8 cellular contexts compared by ENCODE assay signal in the genomic region with DNA sequence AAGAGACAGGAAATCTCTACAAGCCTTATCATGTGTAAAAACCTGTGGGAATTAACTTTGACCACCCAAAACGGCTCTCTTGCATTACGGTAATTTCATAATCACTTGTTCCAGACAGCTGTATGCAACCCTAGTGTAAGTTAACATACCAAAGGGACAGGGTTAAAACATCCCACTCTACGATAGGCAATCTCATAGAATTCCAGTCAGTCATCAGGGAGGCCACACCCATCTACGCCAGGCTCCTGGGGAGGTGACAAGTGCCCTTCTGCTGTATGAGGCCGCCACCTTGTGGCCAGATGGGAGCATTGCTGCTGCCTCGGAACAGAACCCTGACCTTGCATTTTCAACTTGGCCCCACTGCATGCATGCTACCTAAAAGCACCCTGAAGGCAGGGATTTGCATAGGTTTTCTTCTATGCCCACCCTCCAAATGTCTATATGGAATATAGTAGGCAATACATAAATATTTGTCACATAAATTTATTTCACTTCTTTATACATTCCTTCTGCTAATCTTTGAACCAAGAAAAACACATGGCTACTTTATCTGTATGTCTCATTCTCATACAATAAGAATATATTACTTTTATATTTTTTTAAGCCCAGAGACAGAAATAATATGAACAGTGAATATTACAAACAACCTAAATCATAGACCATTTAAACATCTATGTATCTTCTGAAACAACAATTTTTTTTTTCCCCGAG. TPM values are rescaled to one million over a fixed set of nuclear protein-coding genes. Genes with fewer than 3 reads are reported as not detected.
DNase-seq lines count a peak whose midpoint lies in the region; ATAC-seq, FAIRE-seq and TF ChIP-seq lines count a peak whose summit lies in the region.

No MANE protein-coding gene starts in this region.

- POLR2A ChIA-PET in activated B cell treated with CpG ODN at 0.5 μM for 24 hours (lab: Charles Lee): no interaction called here

- CTCF ChIA-PET in activated B cell treated with CpG ODN at 0.5 μM for 24 hours (lab: Charles Lee): interaction anchor here (0.6 to 2.1 kb wide), 4 partner anchors 9 to 728 kb away, joined by 3 to 10 read pairs (median 4); no protein-coding TSS in a partner anchor

- H3K27ac ChIP-seq in caudate nucleus (ENCODE audit: low read depth, low read length): no peak overlapping the region
- H3K27ac ChIP-seq in kidney (ENCODE audit: low read depth in 2 of 2, low read length in 2 of 2): no peak overlapping the region

- intact Hi-C loops in activated B cell treated with CpG ODN at 0.5 μM for 24 hours (cut with micrococcal nuclease): loop anchor here (1.0 to 5.0 kb wide), 3 partner anchors 34 to 722 kb away; no protein-coding TSS in a partner anchor
- intact Hi-C loops in kidney (cut with DNase I): no loop called here

- DNase-seq in NCI-H446 (lab: John Stamatoyannopoulos, UW) (peak; percentile 82 to 92), activated B cell treated with CpG ODN at 0.5 μM for 24 hours (peak; percentile 71), caudate nucleus (lab: John Stamatoyannopoulos, UW) (peak in 60 of 61 donors; percentile 7 to 92 (median 70)), kidney (peak; percentile 95)
- DNase-seq in stimulated activated CD4-positive, alpha-beta T cell treated with anti-CD3 and anti-CD28 coated beads, Interleukin-1b, Interleukin-23, amount 100 ng/mL, for 4 hours (ENCODE audit: low read depth in 2 of 2): peak; percentile 78 to 83

- no peak overlapping the region for H3K4me3 ChIP-seq in kidney (ENCODE audit: low read length in 2 of 2)

- TF ChIP-seq CTCF in GM12872 (IDR thresholded peaks at IDR 0.05; ENCODE audit: insufficient read depth, low read depth, low read length) (peak; percentile 99), activated B cell treated with CpG ODN at 0.5 μM for 24 hours (IDR thresholded peaks at IDR 0.05) (peak; percentile 84), kidney (IDR thresholded peaks at IDR 0.05; ENCODE audit: borderline replicate concordance, extremely low read depth, insufficient read depth) (peak; percentile 100)

- H3K4me3 Mint-ChIP-seq in activated B cell treated with CpG ODN at 0.5 μM for 24 hours: peak overlapping the region; percentile 44

- peaks cover 0 to 4% of the 10 kb centered on the region in 2 donors for H3K4me1 ChIP-seq in kidney (ENCODE audit: control insufficient read depth in 1 of 2, insufficient read depth in 1 of 2, low read depth in 1 of 2, low read length in 2 of 2)

- H3K36me3 ChIP-seq in kidney (ENCODE audit: control insufficient read depth in 1 of 2, insufficient read depth in 2 of 2, low read length in 2 of 2): no peaks in the 10 kb centered on the region

- no peak overlapping the region for H3K27ac Mint-ChIP-seq in activated B cell treated with CpG ODN at 0.5 μM for 24 hours

- peaks cover 18% of the 10 kb centered on the region for H3K4me1 Mint-ChIP-seq in activated B cell treated with CpG ODN at 0.5 μM for 24 hours

- H3K9me3 ChIP-seq in kidney (ENCODE audit: control insufficient read depth in 1 of 2, low read length in 2 of 2): no peaks in the 10 kb centered on the region

- peak; percentile 66 for ATAC-seq in HG03175 (IDR thresholded peaks at IDR 0.05; ENCODE audit: unreplicated experiment)
- ATAC-seq in activated B cell treated with CpG ODN at 0.5 μM for 24 hours (ENCODE audit: low read depth): peak; percentile 99
- ATAC-seq in HG02852 (IDR thresholded peaks at IDR 0.05; ENCODE audit: unreplicated experiment): no peak

- H3K9me3 Mint-ChIP-seq in activated B cell treated with CpG ODN at 0.5 μM for 24 hours: no peaks in the 10 kb centered on the region

- peak; percentile 35 for FAIRE-seq in kidney (lab: Jason Lieb, UNC)

- H3K9ac ChIP-seq in kidney (ENCODE audit: low read length in 2 of 2): peak overlapping the region in 1 of 2 donors; percentile 5

- peaks cover 9% of the 10 kb centered on the region for H3K27me3 Mint-ChIP-seq in activated B cell treated with CpG ODN at 0.5 μM for 24 hours

- no peaks in the 10 kb centered on the region for H3K36me3 Mint-ChIP-seq in activated B cell treated with CpG ODN at 0.5 μM for 24 hours (ENCODE audit: low read depth)

RNA-seq across cellular contexts. Expression of a gene that starts 12.6 kb away (rescaled TPM):
- total RNA-seq in activated B cell treated with CpG ODN at 0.5 μM for 24 hours (0.58 and 0.61 TPM in 2 replicates), kidney (0.60 TPM)
- polyA plus RNA-seq in kidney (ENCODE audit: insufficient read depth, low read depth, low replicate concordance): 0.19 TPM

RNA-seq across cellular contexts. Expression of a gene that starts 12.7 kb away (rescaled TPM):
- total RNA-seq in activated B cell treated with CpG ODN at 0.5 μM for 24 hours (29.6 and 32.0 TPM in 2 replicates), kidney (17.8 TPM)
- polyA plus RNA-seq in kidney (ENCODE audit: insufficient read depth, low read depth, low replicate concordance): 5.0 TPM
